Comparison of ENCODE assay signal across 14 cellular contexts in the genomic region with DNA sequence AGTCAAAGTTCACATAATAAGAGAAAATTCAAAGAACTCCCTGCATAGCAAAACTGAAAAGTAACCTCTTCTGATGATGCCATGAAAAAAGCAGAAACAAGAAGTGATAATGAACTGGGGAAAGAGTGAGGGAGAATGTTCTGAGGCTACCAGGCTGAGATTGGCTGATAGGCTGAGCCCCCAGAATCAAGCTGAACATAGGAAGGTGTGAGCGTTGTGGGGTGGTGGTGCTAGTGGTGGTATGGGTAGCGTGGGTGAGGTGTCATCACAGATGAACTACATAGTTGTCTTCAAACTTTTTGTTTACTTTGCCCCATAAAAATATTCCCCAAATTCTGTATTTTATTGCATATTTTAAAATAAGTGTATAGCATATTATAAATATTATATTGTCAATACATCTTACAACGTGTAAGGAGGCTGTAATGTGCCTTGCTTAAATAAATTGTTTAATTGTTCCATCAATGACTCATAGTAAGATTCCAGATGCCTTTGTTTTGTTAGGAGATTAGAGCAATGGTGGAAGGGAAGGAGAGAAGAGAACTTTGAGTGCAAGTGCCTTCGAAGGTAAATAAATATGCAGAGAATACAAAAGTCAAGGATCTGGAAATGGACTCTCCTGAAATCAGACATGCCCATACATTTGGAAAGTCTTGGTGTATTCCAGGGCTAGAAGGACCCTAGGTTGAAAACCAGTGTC. TPM values are rescaled to one million over a fixed set of nuclear protein-coding genes. Genes with fewer than 3 reads are reported as not detected.
DNase-seq lines count a peak whose midpoint lies in the region; ATAC-seq, FAIRE-seq and TF ChIP-seq lines count a peak whose summit lies in the region.
"Had no signal": no experiment of that assay in that cellular context is flagged by ENCODE, and none has a peak within 500 bp of the region (broad histone marks: within the 10 kb centered on the region; RNA-seq: fewer than 3 reads in every experiment).

No MANE protein-coding gene starts in this region.

- H3K36me3 Mint-ChIP-seq in astrocyte (ENCODE audit: low read depth, unreplicated experiment): no peaks in the 10 kb centered on the region
- H3K36me3 Mint-ChIP-seq in naive thymus-derived CD4-positive, alpha-beta T cell: peaks cover 3 to 7% (median 5%) of the 10 kb centered on the region in 5 donors

- peaks cover 10% of the 10 kb centered on the region for H3K4me1 Mint-ChIP-seq in astrocyte (ENCODE audit: low read depth, unreplicated experiment)
- H3K4me1 Mint-ChIP-seq in naive thymus-derived CD4-positive, alpha-beta T cell: peaks cover 0 to 12% (median 0%) of the 10 kb centered on the region in 7 donors

- H2AFZ ChIP-seq in astrocyte (ENCODE audit: low read depth, low read length): no peak overlapping the region

- H3K27ac ChIP-seq in astrocyte (ENCODE audit: low read depth, low read length) (no peak overlapping the region), body of pancreas (no peak overlapping the region)
- H3K27ac ChIP-seq in naive thymus-derived CD4-positive, alpha-beta T cell (ENCODE audit: low read depth, low read length): no peak overlapping the region

- no peak overlapping the region for H3K27ac Mint-ChIP-seq in astrocyte (ENCODE audit: unreplicated experiment)
- H3K27ac Mint-ChIP-seq in naive thymus-derived CD4-positive, alpha-beta T cell: no peak overlapping the region

- no peak overlapping the region for H3K9ac ChIP-seq in astrocyte (ENCODE audit: low read length)

- ATAC-seq in naive thymus-derived CD4-positive, alpha-beta T cell: peak; percentile 80
- no peak for ATAC-seq in body of pancreas
- ATAC-seq: Right ventricle myocardium inferior had no signal

- H3K4me3 ChIP-seq in astrocyte (ENCODE audit: insufficient read depth, low read depth, low read length): no peak overlapping the region
- H3K4me3 ChIP-seq in naive thymus-derived CD4-positive, alpha-beta T cell (ENCODE audit: low read length): no peak overlapping the region
- no peak overlapping the region for H3K4me3 ChIP-seq in body of pancreas

- no peaks in the 10 kb centered on the region for H3K9me3 Mint-ChIP-seq in astrocyte (ENCODE audit: unreplicated experiment)
- H3K9me3 Mint-ChIP-seq in naive thymus-derived CD4-positive, alpha-beta T cell: peaks cover 0 to 12% (median 7%) of the 10 kb centered on the region in 11 donors

- H3K79me2 ChIP-seq in astrocyte (ENCODE audit: insufficient read depth, low read length): no peaks in the 10 kb centered on the region

- 65 to 79% methylated on average over 4 of the region's 4 CpGs for WGBS in body of pancreas, 2 donors

- H3K4me1 ChIP-seq in astrocyte (ENCODE audit: insufficient read depth, low read length) (peaks cover 14% of the 10 kb centered on the region), body of pancreas (no peaks in the 10 kb centered on the region)
- H3K4me1 ChIP-seq in naive thymus-derived CD4-positive, alpha-beta T cell (ENCODE audit: control insufficient read depth in 2 of 2, insufficient read depth in 2 of 2, low read length in 2 of 2): no peaks in the 10 kb centered on the region

- POLR2A ChIA-PET in naive thymus-derived CD4-positive, alpha-beta T cell (lab: Charles Lee): no interaction called here

- TF ChIP-seq CTCF in astrocyte (IDR thresholded peaks at IDR 0.05; ENCODE audit: insufficient read depth, low read depth, low read length) (no peak), body of pancreas (IDR thresholded peaks at IDR 0.05) (no peak)

- H3K9me3 ChIP-seq in astrocyte (ENCODE audit: insufficient read depth, low read depth, low read length) (no peaks in the 10 kb centered on the region), body of pancreas (no peaks in the 10 kb centered on the region)
- no peaks in the 10 kb centered on the region for H3K9me3 ChIP-seq in naive thymus-derived CD4-positive, alpha-beta T cell (ENCODE audit: control insufficient read depth in 2 of 3, low read length in 3 of 3)

- no peak overlapping the region for H3K4me3 Mint-ChIP-seq in astrocyte (ENCODE audit: unreplicated experiment)
- H3K4me3 Mint-ChIP-seq in naive thymus-derived CD4-positive, alpha-beta T cell: no peak overlapping the region

- H3K4me2 ChIP-seq in astrocyte (ENCODE audit: low read length): no peak overlapping the region

- H3K36me3 ChIP-seq in astrocyte (ENCODE audit: insufficient read depth, low read length) (no peaks in the 10 kb centered on the region), body of pancreas (replicated peaks in 1 of 2; ENCODE audit: insufficient read depth in 1 of 2, low read depth in 2 of 2) (no peaks in the 10 kb centered on the region)
- H3K36me3 ChIP-seq in naive thymus-derived CD4-positive, alpha-beta T cell (ENCODE audit: control insufficient read depth in 2 of 3, insufficient read depth in 3 of 3, low read length in 3 of 3): no peaks in the 10 kb centered on the region

- no peaks in the 10 kb centered on the region for H4K20me1 ChIP-seq in astrocyte (ENCODE audit: insufficient read depth, low read length)

- CTCF ChIA-PET in naive thymus-derived CD4-positive, alpha-beta T cell (lab: Charles Lee): no interaction called here

- TF ChIP-seq POLR2A in body of pancreas (IDR thresholded peaks at IDR 0.05): no peak

- no peaks in the 10 kb centered on the region for H3K27me3 Mint-ChIP-seq in astrocyte (ENCODE audit: low read depth, unreplicated experiment)
- H3K27me3 Mint-ChIP-seq in naive thymus-derived CD4-positive, alpha-beta T cell: peaks cover 0 to 4% (median 0%) of the 10 kb centered on the region in 5 donors

- intact Hi-C loops in naive thymus-derived CD4-positive, alpha-beta T cell (cut with micrococcal nuclease): no loop called here
- intact Hi-C loops in body of pancreas (cut with DNase I): no loop called here

- FAIRE-seq in astrocyte (lab: Jason Lieb, UNC): no peak
- FAIRE-seq: H1 had no signal

- DNase-seq in stimulated activated CD8-positive, alpha-beta memory T cell treated with anti-CD3 and anti-CD28 coated beads, Interleukin-12 subunit alpha, Interleukin-12 subunit beta, amount 100 ng/mL, for 4 hours (ENCODE audit: low read depth): peak; percentile 14
- DNase-seq in stimulated activated CD8-positive, alpha-beta memory T cell treated with anti-CD3 and anti-CD28 coated beads, Interleukin-4, amount 100 ng/mL, for 48 hours: no peak
- peak; percentile 49 for DNase-seq in astrocyte (ENCODE audit: low read depth)
- no peak for DNase-seq in naive thymus-derived CD4-positive, alpha-beta T cell
- no peak for DNase-seq in middle frontal gyrus (ENCODE audit: extremely low spot score, low spot score)
- DNase-seq in body of pancreas: no peak
- no peak for DNase-seq in DMS153 (lab: John Stamatoyannopoulos, UW)
- DNase-seq: KG1, NCI-H1048, NCI-H2107, NCI-H226, NCI-H526 had no signal

- H3K27me3 ChIP-seq in astrocyte (ENCODE audit: insufficient read depth, low read length): no peaks in the 10 kb centered on the region
- no peaks in the 10 kb centered on the region for H3K27me3 ChIP-seq in naive thymus-derived CD4-positive, alpha-beta T cell (ENCODE audit: control insufficient read depth in 2 of 2, insufficient read depth in 2 of 2, low read length in 2 of 2)
- H3K27me3 ChIP-seq in body of pancreas: no peaks in the 10 kb centered on the region

RNA-seq across cellular contexts. Expression of gene CFAP54, which starts 15.8 kb away (rescaled TPM):
- total RNA-seq in astrocyte: 0.62 and 1.1 TPM in 2 replicates
- under 1 TPM; 0.22 to 0.93 (median 0.30) TPM for total RNA-seq in naive thymus-derived CD4-positive, alpha-beta T cell
- under 1 TPM in 1 of 2 donors, not detected in 1; 0.07 TPM for polyA plus RNA-seq in naive thymus-derived CD4-positive, alpha-beta T cell
- total RNA-seq in body of pancreas: under 1 TPM in 1 of 2 donors, not detected in 1; 0.52 TPM

Comparison
In these comparisons a context has a peak if more than half of its experiments do, and no peak if none do; other contexts are left out.
1. DNase-seq: peak in stimulated activated CD8-positive, alpha-beta memory T cell treated with anti-CD3 and anti-CD28 coated beads, Interleukin-12 subunit alpha, Interleukin-12 subunit beta, amount 100 ng/mL, for 4 hours (single experiment) and astrocyte (single experiment); none in stimulated activated CD8-positive, alpha-beta memory T cell treated with anti-CD3 and anti-CD28 coated beads, Interleukin-4, amount 100 ng/mL, for 48 hours (single experiment), naive thymus-derived CD4-positive, alpha-beta T cell (0 of 9), middle frontal gyrus (single experiment), body of pancreas (0 of 4) and DMS153 (single experiment).